In genomic region chr3:13357074-13357473, GRCh38 we compare ENCODE assay signal across 15 cellular contexts.
DNase-seq lines count a peak whose midpoint lies in the region; ATAC-seq, FAIRE-seq and TF ChIP-seq lines count a peak whose summit lies in the region.
"Had no signal": no experiment of that assay in that cellular context is flagged by ENCODE, and none has a peak within 500 bp of the region (broad histone marks: within the 10 kb centered on the region; RNA-seq: fewer than 3 reads in every experiment).

No MANE protein-coding gene starts in this region.

- TF ChIP-seq POLR2A in GM12891 (IDR thresholded peaks at IDR 0.05; ENCODE audit: low read depth, low read length) = no peak

- no peak overlapping the region for H2BK120ac ChIP-seq in neuronal stem cell (ENCODE audit: low read depth, low read length)

- H2AK5ac ChIP-seq in neuronal stem cell (ENCODE audit: low read depth, low read length) = no peak overlapping the region

- H3K9ac ChIP-seq in neuronal stem cell (ENCODE audit: low read depth, low read length, poor library complexity) = peak overlapping the region; percentile 13

- H3K18ac ChIP-seq in neuronal stem cell (ENCODE audit: low read length) = no peak overlapping the region

- no peak overlapping the region for H2BK15ac ChIP-seq in neuronal stem cell (ENCODE audit: low read length)

- no peaks in the 10 kb centered on the region for H3K79me1 ChIP-seq in neuronal stem cell (ENCODE audit: low read depth, low read length)

- no peaks in the 10 kb centered on the region for H3K27me3 Mint-ChIP-seq in T-helper 2 cell treated with Interferon-gamma antibody and Interleukin-4, amounts not matched to agents 5 μg/mL and 100 μg/mL, for 36 hours (ENCODE audit: low read depth)
- peaks cover 39% of the 10 kb centered on the region for H3K27me3 Mint-ChIP-seq in HFFc6 (ENCODE audit: insufficient read depth)
- H3K27me3 Mint-ChIP-seq: CD4-positive, alpha-beta memory T cell had no signal

- H2BK12ac ChIP-seq in neuronal stem cell (ENCODE audit: low read length) = no peak overlapping the region

- peak overlapping the region; percentile 83 for H3K23ac ChIP-seq in neuronal stem cell (ENCODE audit: low read depth, low read length, poor library complexity)

- H3K36me3 Mint-ChIP-seq in T-helper 2 cell treated with Interferon-gamma antibody and Interleukin-4, amounts not matched to agents 5 μg/mL and 100 μg/mL, for 36 hours (ENCODE audit: low read depth) = peaks cover 74% of the 10 kb centered on the region
- no peaks in the 10 kb centered on the region for H3K36me3 Mint-ChIP-seq in HFFc6 (ENCODE audit: low read depth)

- no peaks in the 10 kb centered on the region for H3K9me3 Mint-ChIP-seq in T-helper 2 cell treated with Interferon-gamma antibody and Interleukin-4, amounts not matched to agents 5 μg/mL and 100 μg/mL, for 36 hours
- no peaks in the 10 kb centered on the region for H3K9me3 Mint-ChIP-seq in HFFc6
- H3K9me3 Mint-ChIP-seq: CD4-positive, alpha-beta memory T cell had no signal

- H3K27ac ChIP-seq in caudate nucleus (ENCODE audit: low read depth, low read length) (peak overlapping the region; percentile 33), neuronal stem cell (replicated peaks; ENCODE audit: low read length) (no peak overlapping the region)
- H3K27ac ChIP-seq: 22Rv1 had no signal

- H3K36me3 ChIP-seq in neuronal stem cell (replicated peaks in 1 of 2; ENCODE audit: control insufficient read depth in 2 of 2, insufficient read depth in 2 of 2, low read length in 2 of 2) = peaks cover 71 to 97% of the 10 kb centered on the region in 2 donors

- no peak overlapping the region for H3K4ac ChIP-seq in neuronal stem cell (ENCODE audit: low read length)

- H3K27ac Mint-ChIP-seq in T-helper 2 cell treated with Interferon-gamma antibody and Interleukin-4, amounts not matched to agents 5 μg/mL and 100 μg/mL, for 36 hours = peak overlapping the region; percentile 24
- H3K27ac Mint-ChIP-seq in HFFc6 = no peak overlapping the region

- H3K4me3 Mint-ChIP-seq in T-helper 2 cell treated with Interferon-gamma antibody and Interleukin-4, amounts not matched to agents 5 μg/mL and 100 μg/mL, for 36 hours = no peak overlapping the region
- no peak overlapping the region for H3K4me3 Mint-ChIP-seq in HFFc6
- H3K4me3 Mint-ChIP-seq: CD4-positive, alpha-beta memory T cell had no signal

- no peaks in the 10 kb centered on the region for H3K4me1 ChIP-seq in neuronal stem cell (ENCODE audit: control insufficient read depth in 2 of 2, insufficient read depth in 1 of 2, low read depth in 1 of 2, low read length in 2 of 2)

- no peaks in the 10 kb centered on the region for H3K9me3 ChIP-seq in neuronal stem cell (replicated peaks in 1 of 2; ENCODE audit: control insufficient read depth in 2 of 2, insufficient read depth in 1 of 2, low read depth in 1 of 2, low read length in 2 of 2)

- H3K27me3 ChIP-seq in neuronal stem cell (ENCODE audit: control insufficient read depth in 3 of 3, insufficient read depth in 3 of 3, low read depth in 1 of 3, low read length in 3 of 3) = no peaks in the 10 kb centered on the region

- no peak overlapping the region for H3K14ac ChIP-seq in neuronal stem cell (ENCODE audit: low read length)

- no peak for ATAC-seq in HG02885 (IDR thresholded peaks at IDR 0.05; ENCODE audit: poor library complexity, unreplicated experiment)

- peaks cover 10% of the 10 kb centered on the region for H3K4me1 Mint-ChIP-seq in T-helper 2 cell treated with Interferon-gamma antibody and Interleukin-4, amounts not matched to agents 5 μg/mL and 100 μg/mL, for 36 hours (ENCODE audit: low read depth)
- H3K4me1 Mint-ChIP-seq in HFFc6 (ENCODE audit: low read depth) = peaks cover 9% of the 10 kb centered on the region

- no peak for DNase-seq in T-helper 2 cell treated with Interferon-gamma antibody and Interleukin-4, amounts not matched to agents 5 μg/mL and 100 μg/mL, for 36 hours (ENCODE audit: low spot score)
- DNase-seq in T-helper 2 cell (no peak), GM12891 (ENCODE audit: insufficient read length, low spot score) (no peak), caudate nucleus (lab: John Stamatoyannopoulos, UW) (peak in 24 of 61 donors; percentile 9 to 73 (median 27)), neuronal stem cell (ENCODE audit: low spot score) (no peak), HFFc6 (no peak)
- no peak for DNase-seq in activated CD4-positive, alpha-beta T cell treated with anti-CD3 and anti-CD28 coated beads, Interleukin-2, amount 50 U/mL, for 48 hours
- DNase-seq: C1 segment of cervical spinal cord; CD4-positive, alpha-beta memory T cell; DMS79; EL; HCEC 1CT had no signal

- H2AFZ ChIP-seq in neuronal stem cell (ENCODE audit: low read length) = no peak overlapping the region

- no peak overlapping the region for H3K4me2 ChIP-seq in neuronal stem cell (ENCODE audit: insufficient read depth, low read length, poor library complexity, severe bottlenecking)

- no CpG with 5 or more reads among the region's 11 CpGs for WGBS in neuronal stem cell (ENCODE audit: extremely low coverage in 2 of 2, insufficient read length in 2 of 2, insufficient replicate concordance in 1 of 2), 2 donors

- H4K91ac ChIP-seq in neuronal stem cell (ENCODE audit: low read depth, low read length, poor library complexity) = no peak overlapping the region

- FAIRE-seq in GM12891 (lab: Jason Lieb, UNC) = peak; percentile 16
- FAIRE-seq: G401.6 had no signal

- peak overlapping the region; percentile 48 for H2BK5ac ChIP-seq in neuronal stem cell (ENCODE audit: low read length)

- H4K8ac ChIP-seq in neuronal stem cell (ENCODE audit: low read depth, low read length) = peak overlapping the region; percentile 98

- no peak overlapping the region for H3K4me3 ChIP-seq in neuronal stem cell (ENCODE audit: low read length in 2 of 2)

- TF ChIP-seq CTCF in HFFc6 (IDR thresholded peaks at IDR 0.05) = no peak

TF ChIP-seq in GM12891, 5 proteins besides CTCF, POLR2A, EP300 and RAD21:
- TF ChIP-seq POU2F2 (IDR thresholded peaks at IDR 0.05; ENCODE audit: low read depth, low read length) (no peak), PAX5 (IDR thresholded peaks at IDR 0.05; ENCODE audit: insufficient read depth, low read length, severe bottlenecking) (no peak), POLR2AphosphoS5 (IDR thresholded peaks at IDR 0.05; ENCODE audit: low read depth, low read length) (no peak), TAF1 (IDR thresholded peaks at IDR 0.05; ENCODE audit: low read depth, low read length) (no peak), SPI1 (IDR thresholded peaks at IDR 0.05; ENCODE audit: low read depth, low read length) (no peak)
